Comparison of ENCODE assay signal across 37 cellular contexts in the genomic region with DNA sequence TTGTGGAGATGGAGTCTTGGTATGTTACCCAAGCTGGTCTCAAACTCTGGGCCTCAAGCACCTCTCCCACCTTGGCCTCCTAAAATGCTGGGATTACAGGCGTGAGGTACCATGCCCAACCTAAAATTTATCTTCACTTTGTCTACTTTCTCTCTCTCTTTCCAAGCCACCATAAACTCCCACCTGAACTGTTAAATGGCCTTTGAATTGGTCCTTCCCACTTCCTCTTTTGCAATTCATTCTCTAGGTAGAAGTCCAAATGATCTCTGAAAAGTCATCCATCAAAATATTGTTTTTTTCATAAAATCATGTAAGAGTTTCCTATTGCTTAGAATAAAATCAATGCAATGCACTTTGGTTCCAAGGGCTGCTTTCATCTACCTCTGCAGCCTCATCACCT.
A peak's percentile ranks its signal among the peaks of the same experiment; 100 is the strongest.
DNase-seq lines count a peak whose midpoint lies in the region; ATAC-seq, FAIRE-seq and TF ChIP-seq lines count a peak whose summit lies in the region.
"Had no signal": no experiment of that assay in that cellular context is flagged by ENCODE, and none has a peak within 500 bp of the region (broad histone marks: within the 10 kb centered on the region; RNA-seq: fewer than 3 reads in every experiment).

No MANE protein-coding gene starts in this region.

- peaks cover 4% of the 10 kb centered on the region for H3K4me1 Mint-ChIP-seq in neural progenitor cell
- H3K4me1 Mint-ChIP-seq: B cell; CD14-positive monocyte; CD4-positive, alpha-beta memory T cell; CD4-positive, CD25-positive, alpha-beta regulatory T cell; CD8-positive, alpha-beta memory T cell had no signal

- peaks cover 7% of the 10 kb centered on the region for H3K9me3 Mint-ChIP-seq in neural progenitor cell
- H3K9me3 Mint-ChIP-seq: CD4-positive, alpha-beta memory T cell; CD4-positive, alpha-beta T cell; CD8-positive, alpha-beta memory T cell; CD8-positive, alpha-beta T cell had no signal

- peaks cover 4% of the 10 kb centered on the region for H3K27me3 Mint-ChIP-seq in neural progenitor cell (ENCODE audit: insufficient read depth, low read depth)
- H3K27me3 Mint-ChIP-seq: CD4-positive, alpha-beta T cell had no signal

- H3K79me2 ChIP-seq in GM12878 (ENCODE audit: control insufficient read depth, insufficient read depth, low read length) = no peaks in the 10 kb centered on the region
- H3K79me2 ChIP-seq in K562 (ENCODE audit: control insufficient read depth, insufficient read depth, low read length) = no peaks in the 10 kb centered on the region
- H3K79me2 ChIP-seq in mesendoderm (ENCODE audit: control insufficient read depth, insufficient read depth, low read length) = no peaks in the 10 kb centered on the region
- H3K79me2 ChIP-seq in neural progenitor cell (ENCODE audit: low read depth) = no peaks in the 10 kb centered on the region

- H3K27ac Mint-ChIP-seq in neural progenitor cell = no peak overlapping the region
- H3K27ac Mint-ChIP-seq: B cell; CD4-positive, alpha-beta memory T cell; CD4-positive, alpha-beta T cell; CD4-positive, CD25-positive, alpha-beta regulatory T cell; CD8-positive, alpha-beta memory T cell; CD8-positive, alpha-beta T cell had no signal

- H4K20me1 ChIP-seq in GM12878 (ENCODE audit: control insufficient read depth, insufficient read depth) = no peaks in the 10 kb centered on the region
- no peaks in the 10 kb centered on the region for H4K20me1 ChIP-seq in K562 (replicated peaks; ENCODE audit: control insufficient read depth, insufficient read depth, low read length)
- no peaks in the 10 kb centered on the region for H4K20me1 ChIP-seq in neural progenitor cell (ENCODE audit: low read depth)
- H4K20me1 ChIP-seq: BLaER1; BLaER1 treated with 17β-estradiol and CSF1 and Interleukin-3, amounts not matched to agents 10 nM and 100 nM had no signal

- POLR2A ChIA-PET in GM12878 (lab: Charles Lee) (no interaction called here), K562 (lab: Yijun Ruan, JAX) (no interaction called here)

- no peak overlapping the region for H2AFZ ChIP-seq in GM12878 (ENCODE audit: control insufficient read depth, low read depth, low read length)
- H2AFZ ChIP-seq in K562 (ENCODE audit: low read depth, low read length) = no peak overlapping the region
- no peak overlapping the region for H2AFZ ChIP-seq in neural progenitor cell (replicated peaks)

- 33% methylated on average over 1 of the region's 1 CpG for WGBS in GM12878 (ENCODE audit: insufficient coverage, insufficient replicate concordance, low lambda C conversion rate, missing lambda C conversion rate)
- 0% methylated on average over 1 of the region's 1 CpG for WGBS in K562 (ENCODE audit: insufficient coverage, low coverage, missing lambda C conversion rate)
- whole genome bisulfite sequencing in mesendoderm (ENCODE audit: extremely low coverage, insufficient coverage, low lambda C conversion rate) = no CpG with 5 or more reads among the region's 1 CpG

- H3F3A ChIP-seq in neural progenitor cell (ENCODE audit: low read depth) = no peaks in the 10 kb centered on the region

- no peak overlapping the region for H3K4ac ChIP-seq in mesendoderm (ENCODE audit: low read depth, low read length)

- no peak overlapping the region for H2BK5ac ChIP-seq in mesendoderm (ENCODE audit: low read length)

- ATAC-seq in GM12878 (no peak), K562 (no peak)
- ATAC-seq: A549; CD8-positive, alpha-beta T cell had no signal

- TF ChIP-seq EP300 in GM12878 (IDR thresholded peaks at IDR 0.05; ENCODE audit: borderline replicate concordance in 1 of 2, control insufficient read depth in 1 of 2, low read depth in 2 of 2, low read length in 2 of 2) (no peak), K562 (IDR thresholded peaks at IDR 0.05; ENCODE audit: low read length) (no peak)

- H3K27ac ChIP-seq in GM12878 (ENCODE audit: control insufficient read depth, insufficient read depth) (no peak overlapping the region), K562 (ENCODE audit: extremely low read depth, low read depth, low read length) (no peak overlapping the region), mesendoderm (ENCODE audit: low read depth, low read length) (no peak overlapping the region), neural progenitor cell (no peak overlapping the region)
- H3K27ac ChIP-seq: 22Rv1; A549; BLaER1; BLaER1 treated with 17β-estradiol and CSF1 and Interleukin-3, amounts not matched to agents 10 nM and 100 nM; C4-2B had no signal

- FAIRE-seq in GM12891 (lab: Jason Lieb, UNC) (no peak), GM12878 (lab: Jason Lieb, UNC) (no peak), K562 (lab: Jason Lieb, UNC) (no peak)
- FAIRE-seq: A204.1, A549, D721Med had no signal

- peak overlapping the region; percentile 92 for H2BK15ac ChIP-seq in mesendoderm (replicated peaks; ENCODE audit: low read depth)

- H2BK120ac ChIP-seq in mesendoderm (ENCODE audit: low read depth, low read length) = no peak overlapping the region

- CTCF ChIA-PET in GM12878 (lab: Yijun Ruan, JAX) (no interaction called here), K562 (lab: Yijun Ruan, JAX; ENCODE audit: low intra/inter-chr PET ratio) (no interaction called here)

- H3K9me3 ChIP-seq in GM12878 (replicated peaks; ENCODE audit: control insufficient read depth, insufficient read depth, low read length) (no peaks in the 10 kb centered on the region), K562 (replicated peaks; ENCODE audit: control insufficient read depth, insufficient read depth, low read depth, low read length) (no peaks in the 10 kb centered on the region), neural progenitor cell (ENCODE audit: low read depth) (no peaks in the 10 kb centered on the region)
- H3K9me3 ChIP-seq: A549; BE2C; BLaER1; BLaER1 treated with 17β-estradiol and CSF1 and Interleukin-3, amounts not matched to agents 10 nM and 100 nM had no signal

- H3K4me3 Mint-ChIP-seq in neural progenitor cell = no peak overlapping the region
- H3K4me3 Mint-ChIP-seq: B cell; CD14-positive monocyte; CD4-positive, alpha-beta memory T cell; CD4-positive, alpha-beta T cell; CD4-positive, CD25-positive, alpha-beta regulatory T cell; CD8-positive, alpha-beta memory T cell; CD8-positive, alpha-beta T cell had no signal

- H3K9ac ChIP-seq in GM12878 (ENCODE audit: control insufficient read depth, insufficient read depth, low read length) (no peak overlapping the region), K562 (ENCODE audit: insufficient read depth in 1 of 2, low read depth in 2 of 2, low read length in 2 of 2) (no peak overlapping the region), mesendoderm (ENCODE audit: low read length) (no peak overlapping the region), neural progenitor cell (no peak overlapping the region)
- H3K9ac ChIP-seq: BLaER1; BLaER1 treated with 17β-estradiol and CSF1 and Interleukin-3, amounts not matched to agents 10 nM and 100 nM had no signal

- TF ChIP-seq CTCF in GM12878 (IDR thresholded peaks at IDR 0.05 in 2 of 3, conservative IDR thresholded peaks at IDR 0.05 in 1 of 3; ENCODE audit: control insufficient read depth in 2 of 3, extremely low read depth in 1 of 3, insufficient read depth in 1 of 3, low read depth in 3 of 3, low read length in 3 of 3) (no peak), K562 (IDR thresholded peaks at IDR 0.05 in 2 of 3, conservative IDR thresholded peaks at IDR 0.05 in 1 of 3; ENCODE audit: insufficient read depth in 2 of 3, low read depth in 1 of 3, low read length in 3 of 3) (no peak), foreskin fibroblast (IDR thresholded peaks at IDR 0.05; ENCODE audit: low read depth, low read length) (no peak), neural progenitor cell (IDR thresholded peaks at IDR 0.05) (no peak)

- H3K18ac ChIP-seq in mesendoderm (ENCODE audit: low read length) = no peak overlapping the region

- H3K4me2 ChIP-seq in GM12878 (ENCODE audit: control insufficient read depth, insufficient read depth) (no peak overlapping the region), K562 (ENCODE audit: insufficient read depth, low read length) (no peak overlapping the region), mesendoderm (ENCODE audit: low read length) (no peak overlapping the region), neural progenitor cell (no peak overlapping the region)
- H3K4me2 ChIP-seq: A549; BLaER1; BLaER1 treated with 17β-estradiol and CSF1 and Interleukin-3, amounts not matched to agents 10 nM and 100 nM had no signal

- SMC1A ChIA-PET in GM12878 (lab: Charles Lee; ENCODE audit: uncharacterized antibody, unreplicated experiment) = no interaction called here

- RAD21 ChIA-PET in GM12878 (lab: Charles Lee; ENCODE audit: unreplicated experiment) = no interaction called here

- no peaks in the 10 kb centered on the region for H3K79me1 ChIP-seq in mesendoderm (ENCODE audit: low read length)

- no peak overlapping the region for H3K56ac ChIP-seq in mesendoderm (ENCODE audit: low read length)

- H3K9me1 ChIP-seq in K562 (ENCODE audit: control insufficient read depth, insufficient read depth, low read length) = no peaks in the 10 kb centered on the region

- H3K27me3 ChIP-seq in GM12878 (replicated peaks in 1 of 2; ENCODE audit: control insufficient read depth in 2 of 2, insufficient read depth in 2 of 2, low read length in 1 of 2) (no peaks in the 10 kb centered on the region), K562 (ENCODE audit: control insufficient read depth in 2 of 2, insufficient read depth in 2 of 2, low read length in 2 of 2) (peaks cover 4 to 13% of the 10 kb centered on the region in 2 experiments; a peak in 3 of 5 replicates), mesendoderm (ENCODE audit: insufficient read depth, low read length, poor library complexity) (no peaks in the 10 kb centered on the region), neural progenitor cell (no peaks in the 10 kb centered on the region)
- H3K27me3 ChIP-seq: BE2C; BLaER1; BLaER1 treated with 17β-estradiol and CSF1 and Interleukin-3, amounts not matched to agents 10 nM and 100 nM had no signal

- H3K36me3 Mint-ChIP-seq in neural progenitor cell = no peaks in the 10 kb centered on the region
- H3K36me3 Mint-ChIP-seq: CD14-positive monocyte; CD4-positive, alpha-beta memory T cell; CD4-positive, CD25-positive, alpha-beta regulatory T cell; CD8-positive, alpha-beta memory T cell; CD8-positive, alpha-beta T cell had no signal

- intact Hi-C loops in GM12878 (cut with micrococcal nuclease; ENCODE audit: unreplicated experiment) (no loop called here), K562 (cut with micrococcal nuclease) (no loop called here)

- no peak for DNase-seq in GM12891 (ENCODE audit: insufficient read length, low spot score)
- no peak for DNase-seq in GM12878 (ENCODE audit: low read depth, low spot score)
- DNase-seq in K562 (ENCODE audit: extremely low read depth in 1 of 4, low spot score in 3 of 4) = no peak
- DNase-seq in mesendoderm = no peak
- DNase-seq in stimulated activated CD4-positive, alpha-beta T cell treated with anti-CD3 and anti-CD28 coated beads, Interleukin-2, amount 100 ng/mL, for 48 hours = no peak
- DNase-seq in GM03348 (ENCODE audit: low spot score) = no peak
- DNase-seq in foreskin fibroblast = no peak
- DNase-seq in neural progenitor cell (ENCODE audit: low spot score) = no peak
- DNase-seq: 8988T; ACHN; AML-193; BE2C; C1 segment of cervical spinal cord; Caco-2; Calu3; CD4-positive, alpha-beta memory T cell; CD4-positive, alpha-beta T cell; CD4-positive, CD25-positive, alpha-beta regulatory T cell; CD8-positive, alpha-beta memory T cell; CD8-positive, alpha-beta T cell; COR-L47; DMS 273 treated with DMSO at 0.1 percent for 48 hours; DMS153; DMS53; DMS79; DMS79 treated with DMSO at 0.1 percent for 48 hours; DND-41; EL had no signal

- H3K4me1 ChIP-seq in GM12878 (ENCODE audit: control insufficient read depth, insufficient read depth, low read length) (no peaks in the 10 kb centered on the region), K562 (replicated peaks in 1 of 2; ENCODE audit: control insufficient read depth in 2 of 2, insufficient read depth in 2 of 2, low read length in 2 of 2) (no peaks in the 10 kb centered on the region), mesendoderm (ENCODE audit: control insufficient read depth, low read depth, low read length) (no peaks in the 10 kb centered on the region), neural progenitor cell (no peaks in the 10 kb centered on the region)
- H3K4me1 ChIP-seq: A549; BE2C; BLaER1; BLaER1 treated with 17β-estradiol and CSF1 and Interleukin-3, amounts not matched to agents 10 nM and 100 nM; Caco-2 had no signal

- BruUV-seq in GM12878 (replicated peaks; lab: Mats Ljungman, UMichigan) (no TSS peak), K562 (replicated peaks; lab: Mats Ljungman, UMichigan) (no TSS peak)

- no peak overlapping the region for H4K8ac ChIP-seq in mesendoderm (ENCODE audit: low read depth, low read length)

- in situ Hi-C loops in GM12878 (cut with MboI) = no loop called here
- in situ Hi-C loops in K562 (cut with MboI) = no loop called here

- H3K23ac ChIP-seq in mesendoderm (ENCODE audit: low read length) = no peak overlapping the region

- no peak overlapping the region for H4K5ac ChIP-seq in mesendoderm (ENCODE audit: low read length)

- TF ChIP-seq RAD21 in GM12878 (IDR thresholded peaks at IDR 0.05; ENCODE audit: insufficient read depth, low read depth, low read length) (no peak), K562 (CRISPR knock-in tag; conservative IDR thresholded peaks at IDR 0.05 in 1 of 2, IDR thresholded peaks at IDR 0.05 in 1 of 2) (no peak)

- H3K36me3 ChIP-seq in GM12878 (ENCODE audit: control insufficient read depth in 2 of 2, insufficient read depth in 2 of 2, low read length in 1 of 2) (no peaks in the 10 kb centered on the region), K562 (ENCODE audit: control insufficient read depth, insufficient read depth, low read length) (no peaks in the 10 kb centered on the region), mesendoderm (ENCODE audit: control insufficient read depth, insufficient read depth, low read length) (no peaks in the 10 kb centered on the region), neural progenitor cell (no peaks in the 10 kb centered on the region)
- H3K36me3 ChIP-seq: BE2C; BLaER1; BLaER1 treated with 17β-estradiol and CSF1 and Interleukin-3, amounts not matched to agents 10 nM and 100 nM had no signal

- H3K4me3 ChIP-seq in GM12878 (no peak overlapping the region), K562 (no peak overlapping the region), mesendoderm (ENCODE audit: low read length) (no peak overlapping the region), foreskin fibroblast (ENCODE audit: low read depth in 1 of 2, low read length in 2 of 2) (no peak overlapping the region), neural progenitor cell (no peak overlapping the region)
- H3K4me3 ChIP-seq: A549; BLaER1; BLaER1 treated with 17β-estradiol and CSF1 and Interleukin-3, amounts not matched to agents 10 nM and 100 nM had no signal

- H2AK5ac ChIP-seq in mesendoderm (ENCODE audit: low read length) = no peak overlapping the region

- TF ChIP-seq POLR2A in GM12891 (IDR thresholded peaks at IDR 0.05; ENCODE audit: low read depth, low read length) (no peak), GM12878 (IDR thresholded peaks at IDR 0.05; ENCODE audit: low read depth, low read length) (no peak), K562 (conservative IDR thresholded peaks at IDR 0.05) (no peak)
